Comparison of ENCODE assay signal across 8 cellular contexts in genomic region chr4:77697860-77698599, GRCh38.
DNase-seq lines count a peak whose midpoint lies in the region; ATAC-seq and TF ChIP-seq lines count a peak whose summit lies in the region.

No MANE protein-coding gene starts in this region.

- ATAC-seq in esophagus mucosa = peak; percentile 56
- ATAC-seq in GM18519 (IDR thresholded peaks at IDR 0.05; ENCODE audit: low FRiP score, unreplicated experiment) = no peak

- in situ Hi-C loops in GM13977 (cut with MboI; ENCODE audit: low pct_unique_long_range_greater_than_20kb, low sequenced_read_pairs, unreplicated experiment) = no loop called here

- H3K9me3 ChIP-seq in neural cell (ENCODE audit: low read length) = no peaks in the 10 kb centered on the region

- H3K4me3 ChIP-seq in ACC112 (ENCODE audit: low read depth, low read length) = peak overlapping the region; percentile 54; the same call in 1 of the 2 replicates
- no peak overlapping the region for H3K4me3 ChIP-seq in neural cell (ENCODE audit: low read length)

- no peak for TF ChIP-seq EP300 in neural cell (conservative IDR thresholded peaks at IDR 0.05; ENCODE audit: poor library complexity, severe bottlenecking)

- H2AFZ ChIP-seq in ACC112 (ENCODE audit: low read length, unreplicated experiment) = peak overlapping the region; percentile 100
- H2AFZ ChIP-seq in neural cell (ENCODE audit: low read depth, low read length) = no peak overlapping the region

- H3K4me1 ChIP-seq in ACC112 (ENCODE audit: control insufficient read depth, insufficient read depth, low read length, unreplicated experiment) = peaks cover 33% of the 10 kb centered on the region

- H3K79me2 ChIP-seq in ACC112 (ENCODE audit: control insufficient read depth, insufficient read depth, low read length, unreplicated experiment) (no peaks in the 10 kb centered on the region), neural cell (replicated peaks; ENCODE audit: insufficient read depth, low read length) (no peaks in the 10 kb centered on the region)

- H3F3A ChIP-seq in neural cell (ENCODE audit: insufficient read depth, low read length, poor library complexity, severe bottlenecking) = no peaks in the 10 kb centered on the region

- H3K36me3 ChIP-seq in ACC112 (ENCODE audit: insufficient read depth, low read length) (no peaks in the 10 kb centered on the region), neural cell (ENCODE audit: insufficient read depth, low read length) (no peaks in the 10 kb centered on the region)

- no peaks in the 10 kb centered on the region for H3K9me2 ChIP-seq in neural cell (ENCODE audit: insufficient read depth, low read length)

- H3K27ac ChIP-seq in ACC112 (ENCODE audit: low read depth, low read length) (no peak overlapping the region), neural cell (ENCODE audit: low read length) (no peak overlapping the region)

- peak; percentile 38 for TF ChIP-seq RAD21 in neural cell (conservative IDR thresholded peaks at IDR 0.05)

- H4K20me1 ChIP-seq in neural cell (ENCODE audit: insufficient read depth) = no peaks in the 10 kb centered on the region

- H3K4me2 ChIP-seq in neural cell (ENCODE audit: low read length) = no peak overlapping the region

- H3K9ac ChIP-seq in neural cell (ENCODE audit: low read length) = no peak overlapping the region

- DNase-seq in GM13977 (ENCODE audit: low spot score) (no peak), OCI-M1 (lab: John Stamatoyannopoulos, UW) (peak; percentile 86), NCI-H446 treated with DMSO at 0.1 percent for 48 hours (lab: John Stamatoyannopoulos, UW) (no peak)
- no peak for DNase-seq in stimulated activated CD4-positive, alpha-beta T cell treated with anti-CD3 and anti-CD28 coated beads, Interleukin-4, amount 100 ng/mL, for 1 hour

- H3K27me3 ChIP-seq in ACC112 (ENCODE audit: insufficient read depth, low read length) = no peaks in the 10 kb centered on the region
- no peaks in the 10 kb centered on the region for H3K27me3 ChIP-seq in neural cell (ENCODE audit: insufficient read depth, low read depth, low read length)

- TF ChIP-seq CTCF in GM13977 (IDR thresholded peaks at IDR 0.05; ENCODE audit: extremely low read depth, insufficient read depth, missing control alignments) = peak; percentile 9
- TF ChIP-seq CTCF in neural cell (IDR thresholded peaks at IDR 0.05; ENCODE audit: poor library complexity, severe bottlenecking) = peak; percentile 35

TF ChIP-seq in neural cell, 6 proteins besides CTCF, POLR2A, EP300 and RAD21:
- TF ChIP-seq POLR2AphosphoS5 (IDR thresholded peaks at IDR 0.05) (no peak), SMC3 (conservative IDR thresholded peaks at IDR 0.05; ENCODE audit: poor library complexity) (peak; percentile 44)
